In the genomic region with DNA sequence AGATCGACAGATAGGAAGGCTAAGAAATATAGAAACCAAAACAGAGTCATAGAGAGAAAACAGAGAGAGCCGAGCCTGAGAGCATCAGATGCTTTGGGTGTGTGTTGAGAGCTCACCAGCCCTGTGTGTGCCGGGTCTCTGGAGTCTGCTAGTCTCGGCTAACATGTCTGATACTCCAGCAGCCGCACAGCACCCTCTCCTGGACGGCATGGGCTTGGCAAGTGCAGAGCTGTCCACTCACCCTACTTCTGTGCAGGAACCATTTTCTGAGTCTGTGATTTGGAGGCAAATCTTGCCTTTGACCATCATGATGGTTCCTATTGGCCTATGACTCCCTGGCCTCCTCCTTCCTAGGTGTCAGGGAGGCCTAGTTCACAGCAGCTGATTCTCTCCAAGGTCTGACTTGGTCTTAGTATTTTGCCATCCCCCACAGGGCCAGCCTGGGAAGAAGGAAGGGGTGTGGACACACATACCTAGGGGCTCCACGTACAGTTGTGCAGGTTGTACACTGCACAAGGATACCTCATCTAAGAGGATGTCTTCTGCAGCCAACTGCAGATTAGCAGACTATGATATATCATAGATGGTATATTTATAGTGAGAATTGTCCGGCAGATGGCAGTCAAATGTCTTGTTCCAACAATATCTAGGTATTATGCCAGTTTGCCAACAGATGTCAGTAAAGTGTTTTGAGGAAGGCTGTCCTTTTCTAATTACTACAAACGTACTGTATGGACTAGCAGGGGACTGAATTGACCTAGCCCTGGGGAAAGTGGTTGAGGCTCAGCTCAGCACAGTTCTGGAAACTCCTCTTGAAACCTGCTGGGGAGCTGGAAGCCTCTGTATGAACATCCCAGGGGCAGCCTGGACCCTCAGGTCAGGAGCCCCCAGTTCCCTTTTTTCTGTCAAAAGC, we compare ENCODE assay signal across 8 cellular contexts. TPM values are rescaled to one million over a fixed set of nuclear protein-coding genes. Genes with fewer than 3 reads are reported as not detected.
DNase-seq lines count a peak whose midpoint lies in the region; ATAC-seq, FAIRE-seq and TF ChIP-seq lines count a peak whose summit lies in the region.

No MANE protein-coding gene starts in this region.

- no peak overlapping the region for H3K56ac ChIP-seq in H1 (replicated peaks; ENCODE audit: insufficient read length, low read depth, low read length)

- H3K14ac ChIP-seq in H1 (ENCODE audit: insufficient read length) = no peak overlapping the region

- peaks cover 0 to 3% of the 10 kb centered on the region in 2 experiments for H4K20me1 ChIP-seq in H1 (replicated peaks in 1 of 2; ENCODE audit: control insufficient read depth in 1 of 2, insufficient read depth in 2 of 2, low read length in 2 of 2)

- no peak overlapping the region for H3K4me3 Mint-ChIP-seq in Calu3 (ENCODE audit: low read depth, unreplicated experiment)

- H2BK20ac ChIP-seq in H1 (ENCODE audit: low read length) = no peak overlapping the region

- no peak overlapping the region for H3K23ac ChIP-seq in H1 (ENCODE audit: insufficient read length)

- H3K18ac ChIP-seq in H1 (ENCODE audit: extremely low read depth, low read length) = no peak overlapping the region

- 10% methylated on average over 9 of the region's 9 CpGs; no CpG with 5 or more reads in 1 of the 2 experiments for WGBS in H1 (ENCODE audit: extremely low coverage in 1 of 2, insufficient coverage in 1 of 2, insufficient read length in 1 of 2, insufficient replicate concordance in 2 of 2, low coverage in 1 of 2, low lambda C conversion rate in 2 of 2, missing lambda C conversion rate in 1 of 2), 2 experiments

- no peak overlapping the region for H4K91ac ChIP-seq in H1 (replicated peaks; ENCODE audit: insufficient read length, low read length)

- H3K23me2 ChIP-seq in H1 (ENCODE audit: low read depth, low read length) = no peaks in the 10 kb centered on the region

- H3K9ac ChIP-seq in H1 (replicated peaks in 1 of 4; ENCODE audit: extremely low read depth in 1 of 4, low read depth in 3 of 4, low read length in 3 of 4) = no peak overlapping the region

- peak; percentile 97 for TF ChIP-seq RAD21 in H1 (IDR thresholded peaks at IDR 0.05 in 1 of 2, conservative IDR thresholded peaks at IDR 0.05 in 1 of 2; ENCODE audit: low read depth in 2 of 2, low read length in 2 of 2)

- H3K4me2 ChIP-seq in H1 (ENCODE audit: insufficient read depth in 1 of 2, low read depth in 2 of 2, low read length in 2 of 2) = no peak overlapping the region

- H2AK5ac ChIP-seq in H1 (ENCODE audit: low read depth, low read length) = no peak overlapping the region

- intact Hi-C loops in Calu3 (cut with micrococcal nuclease; ENCODE audit: unreplicated experiment) = loop anchor here (1.0 kb wide), 5 partner anchors 104 to 252 kb away; a partner anchor contains a TSS

- H2BK5ac ChIP-seq in H1 (ENCODE audit: low read depth, low read length) = no peak overlapping the region

- CTCF ChIA-PET in Calu3 (lab: Charles Lee) = interaction anchor here (0.6 to 10.9 kb wide), 41 partner anchors 10 to 439 kb away, joined by 3 to 185 read pairs (median 4); a partner anchor contains a TSS
- CTCF ChIA-PET in H1 (lab: Charles Lee; ENCODE audit: partially characterized antibody) = interaction anchor here (0.6 to 28.1 kb wide), 81 partner anchors 11 to 1144 kb away, joined by 3 to 866 read pairs (median 4); a partner anchor contains a TSS

- no peak overlapping the region for H3K27ac ChIP-seq in H1 (ENCODE audit: low read depth, low read length)

- no peak overlapping the region for H3K4me3 ChIP-seq in H1 (ENCODE audit: extremely low read depth in 1 of 4, insufficient read depth in 2 of 4, low read depth in 3 of 4, low read length in 4 of 4)

- no peak overlapping the region for H4K8ac ChIP-seq in H1 (ENCODE audit: extremely low read depth, insufficient read depth, low read length)

- H4K5ac ChIP-seq in H1 (ENCODE audit: insufficient read length, low read depth, low read length) = no peak overlapping the region

- H2BK15ac ChIP-seq in H1 (ENCODE audit: low read length) = peak overlapping the region; percentile 54; the same call in 1 of the 2 replicates

- peak; percentile 92 for TF ChIP-seq CTCF in Calu3 (IDR thresholded peaks at IDR 0.05; ENCODE audit: unreplicated experiment)
- peak; percentile 97 to 100 (median 97) for TF ChIP-seq CTCF in H1 (IDR thresholded peaks at IDR 0.05; ENCODE audit: control extremely low read depth in 1 of 3, insufficient read depth in 1 of 3, low read depth in 1 of 3, low read length in 3 of 3)

- H3K36me3 ChIP-seq in H1 (ENCODE audit: control insufficient read depth in 2 of 4, insufficient read depth in 4 of 4, low read length in 3 of 4) = no peaks in the 10 kb centered on the region

- peak; percentile 78 for FAIRE-seq in H1 (lab: Jason Lieb, UNC)

- H3K4me1 ChIP-seq in H1 (replicated peaks in 1 of 4; ENCODE audit: control insufficient read depth in 3 of 4, insufficient read depth in 4 of 4, low read length in 3 of 4) = peaks cover 0 to 5% (median 3%) of the 10 kb centered on the region in 4 experiments; a peak in 5 of 7 replicates

- H3K79me1 ChIP-seq in H1 (ENCODE audit: low read depth, low read length) = no peaks in the 10 kb centered on the region

- peaks cover 58% of the 10 kb centered on the region for H3K4me1 Mint-ChIP-seq in Calu3 (ENCODE audit: low read depth, unreplicated experiment)

- H3K27ac Mint-ChIP-seq in Calu3 (ENCODE audit: unreplicated experiment) = peak overlapping the region; percentile 12

- H3K27me3 Mint-ChIP-seq in Calu3 (ENCODE audit: unreplicated experiment) = no peaks in the 10 kb centered on the region

- no peaks in the 10 kb centered on the region for H3K9me3 ChIP-seq in H1 (ENCODE audit: insufficient read depth in 2 of 2, low read depth in 1 of 2, low read length in 1 of 2)

- DNase-seq in Calu3 = peak; percentile 95
- DNase-seq in HUDEP-2 (lab: John Stamatoyannopoulos, UW; ENCODE audit: unreplicated experiment in 76 of 76) = peak in 73 of 76 experiments; percentile 58 to 96 (median 88)
- DNase-seq in NOMO-1 treated with DMSO at 0.1 percent for 48 hours (lab: John Stamatoyannopoulos, UW; ENCODE audit: unreplicated experiment) = peak; percentile 91
- peak; percentile 74 to 80 for DNase-seq in activated CD8-positive, alpha-beta memory T cell treated with anti-CD3 and anti-CD28 coated beads for 4 hours (ENCODE audit: low read depth in 2 of 2)
- DNase-seq in H1 (ENCODE audit: low read depth in 1 of 2, low spot score in 2 of 2) = peak; percentile 77 to 93
- peak; percentile 92 for DNase-seq in mucosa of gallbladder (ENCODE audit: low spot score)
- DNase-seq in stimulated activated CD8-positive, alpha-beta memory T cell treated with anti-CD3 and anti-CD28 coated beads, Interleukin-4, amount 100 ng/mL, for 1 hour (ENCODE audit: low read depth in 2 of 2, low spot score in 1 of 2) = peak; percentile 76

- POLR2A ChIA-PET in H1 (lab: Charles Lee; ENCODE audit: partially characterized antibody) = interaction anchor here (0.7 to 2.3 kb wide), 9 partner anchors 12 to 145 kb away, joined by 3 to 8 read pairs (median 5); a partner anchor contains a TSS

- no peaks in the 10 kb centered on the region for H3K79me2 ChIP-seq in H1 (ENCODE audit: control insufficient read depth in 1 of 2, insufficient read depth in 2 of 2, low read length in 2 of 2)

- no peak for TF ChIP-seq EP300 in H1 (IDR thresholded peaks at IDR 0.05; ENCODE audit: borderline replicate concordance in 1 of 2, low read depth in 2 of 2, low read length in 2 of 2)

- no peak overlapping the region for H2BK120ac ChIP-seq in H1 (replicated peaks; ENCODE audit: low read depth, low read length)

- no peak overlapping the region for H3K4ac ChIP-seq in H1 (replicated peaks; ENCODE audit: insufficient read length, low read depth, low read length)

- no peaks in the 10 kb centered on the region for H3K27me3 ChIP-seq in H1 (replicated peaks in 1 of 4; ENCODE audit: control insufficient read depth in 3 of 4, extremely low read depth in 1 of 4, insufficient read depth in 3 of 4, low read length in 3 of 4)

- no peak overlapping the region; the same call in 1 of the 2 replicates for H2BK12ac ChIP-seq in H1 (ENCODE audit: low read depth, low read length)

- H2AFZ ChIP-seq in H1 (ENCODE audit: low read length) = peak overlapping the region; percentile 76; the same call in 1 of the 2 replicates

- TF ChIP-seq POLR2A in H1 (IDR thresholded peaks at IDR 0.05; ENCODE audit: control extremely low read depth in 1 of 2, low read depth in 2 of 2, low read length in 2 of 2) = no peak

- no peaks in the 10 kb centered on the region for H3K9me3 Mint-ChIP-seq in Calu3 (ENCODE audit: low read depth, unreplicated experiment)

- H3K36me3 Mint-ChIP-seq in Calu3 (ENCODE audit: insufficient read depth, unreplicated experiment) = peaks cover 12% of the 10 kb centered on the region

- BruUV-seq in Calu3 (replicated peaks; lab: Mats Ljungman, UMichigan) = no TSS peak

- peak; percentile 83 for ATAC-seq in GM21515 (IDR thresholded peaks at IDR 0.05; ENCODE audit: unreplicated experiment)

TF ChIP-seq in H1, 55 proteins besides CTCF, POLR2A, EP300 and RAD21 (continues in another document):
- TF ChIP-seq PHF8 (conservative IDR thresholded peaks at IDR 0.05; ENCODE audit: low read depth, low read length) (no peak), KDM1A (IDR thresholded peaks at IDR 0.05; ENCODE audit: borderline replicate concordance, low read length) (peak; percentile 81; the same call in 1 of the 2 replicates), EGR1 (IDR thresholded peaks at IDR 0.05; ENCODE audit: borderline replicate concordance, low read depth, low read length) (no peak)

RNA-seq across cellular contexts. Expression of a gene that starts 13.0 kb away (rescaled TPM):
- total RNA-seq in Calu3 (2022) = 0.19 and 1.0 TPM in 2 replicates
- 0.19 and 0.32 TPM in 2 replicates for total RNA-seq in H1 (2021; fragmentation: NEBNext Ultra II Directional; extraction: Animal tissue kit (Norgen Biotek cat#: 25700))
- 0.12 and 0.24 TPM in 2 replicates for polyA plus RNA-seq in H1 (2011; rRNA removed)
- 0.18 TPM for polyA plus RNA-seq in H1 (2011; cell fraction: cytosol; rRNA removed)
- polyA plus RNA-seq in H1 (2011; cell fraction: nucleus; rRNA removed) = 0.76 TPM
- polyA plus RNA-seq in H1 (2012, experiment 1 of 2) = 0.10 to 0.13 TPM in 2 of 4 replicates, not detected in the others
- 0.09 TPM for polyA plus RNA-seq in H1 (2012, experiment 2 of 2)
- 0.24 TPM for polyA plus RNA-seq in H1 (2013, experiment 1 of 2)
- 0.22 TPM for polyA plus RNA-seq in H1 (2013, experiment 2 of 2)
- 0.06 and 0.56 TPM in 2 replicates for polyA minus RNA-seq in H1 (2011; rRNA and poly(A)+ RNA removed)
- polyA minus RNA-seq in H1 (2011; cell fraction: cytosol; rRNA and poly(A)+ RNA removed) = not detected
- polyA minus RNA-seq in H1 (2011; cell fraction: nucleus; rRNA and poly(A)+ RNA removed) = 0.70 TPM
- total RNA-seq in mucosa of gallbladder = 20.5 TPM

RNA-seq across cellular contexts. Expression of a gene that starts 32.4 kb away (rescaled TPM):
- total RNA-seq in Calu3 (2022) (288 and 291 TPM in 2 replicates), mucosa of gallbladder (206 TPM)
- 205 and 214 TPM in 2 replicates for total RNA-seq in H1 (2021; fragmentation: NEBNext Ultra II Directional; extraction: Animal tissue kit (Norgen Biotek cat#: 25700))
- polyA plus RNA-seq in H1 (2011; rRNA removed) = 169 and 242 TPM in 2 replicates
- 194 TPM for polyA plus RNA-seq in H1 (2011; cell fraction: cytosol; rRNA removed)
- polyA plus RNA-seq in H1 (2011; cell fraction: nucleus; rRNA removed) = 214 TPM
- polyA plus RNA-seq in H1 (2012, experiment 1 of 2) = 231 to 258 TPM (median 241 TPM) in 4 replicates
- 260 TPM for polyA plus RNA-seq in H1 (2012, experiment 2 of 2)
- 118 TPM for polyA plus RNA-seq in H1 (2013, experiment 1 of 2)
- 119 TPM for polyA plus RNA-seq in H1 (2013, experiment 2 of 2)
- polyA minus RNA-seq in H1 (2011; rRNA and poly(A)+ RNA removed) = 152 and 188 TPM in 2 replicates
- 86.4 TPM for polyA minus RNA-seq in H1 (2011; cell fraction: cytosol; rRNA and poly(A)+ RNA removed)
- polyA minus RNA-seq in H1 (2011; cell fraction: nucleus; rRNA and poly(A)+ RNA removed) = 82.3 TPM

Comparison
In these comparisons a context has a peak if more than half of its experiments do, and no peak if none do; other contexts are left out.
1. RNA of a gene that starts 13.0 kb away (total RNA-seq): 20.5 TPM in mucosa of gallbladder (single experiment); 0.19 to 0.32 TPM in H1 and 0.19 to 1.0 TPM in Calu3; every median in the first group is over 10 times any median in the second.
2. Peak in every context shown above with its lines, with median percentiles within 50 percentile points of each other: DNase-seq.